In the genomic region with DNA sequence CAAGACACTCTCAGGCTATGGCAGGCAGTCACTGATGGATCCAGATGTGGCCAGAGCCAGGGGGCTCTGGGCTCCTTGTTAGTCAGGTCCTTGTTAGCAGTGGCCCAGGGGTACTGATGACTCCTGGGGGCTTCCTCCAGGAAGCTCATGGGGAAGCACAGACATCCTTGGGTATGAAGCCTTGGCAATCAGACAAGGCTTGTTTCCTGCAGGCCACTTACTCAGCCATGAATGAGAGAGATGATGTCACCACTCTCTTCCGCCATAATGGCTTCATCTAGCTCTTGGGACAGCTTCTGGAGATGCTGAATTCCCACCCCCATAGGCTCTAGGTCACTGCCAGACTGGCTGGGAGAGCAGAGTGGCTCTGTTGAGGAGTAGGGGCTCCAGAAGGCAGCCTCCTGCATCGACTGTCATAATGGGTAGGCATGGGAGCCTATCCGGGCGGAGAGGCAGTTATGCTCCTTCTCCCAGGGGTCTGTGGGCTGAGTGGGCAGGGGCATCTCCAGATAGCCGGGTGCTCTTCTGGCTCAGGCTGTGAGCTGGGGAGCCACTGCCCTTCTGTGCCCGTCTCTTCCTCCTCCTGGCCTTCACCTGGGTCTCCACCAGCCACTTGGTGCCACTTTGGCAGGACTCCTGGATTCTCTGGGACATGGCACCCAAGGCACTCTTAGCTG, we compare ENCODE assay signal across 23 cellular contexts. TPM values are rescaled to one million over a fixed set of nuclear protein-coding genes. Genes with fewer than 3 reads are reported as not detected.
DNase-seq lines count a peak whose midpoint lies in the region; ATAC-seq and TF ChIP-seq lines count a peak whose summit lies in the region.
"Had no signal": no experiment of that assay in that cellular context is flagged by ENCODE, and none has a peak within 500 bp of the region (broad histone marks: within the 10 kb centered on the region; RNA-seq: fewer than 3 reads in every experiment).

No MANE protein-coding gene starts in this region.

- ATAC-seq in heart left ventricle (peak in 3 of 4 donors; percentile 42 to 73 (median 47)), Right ventricle myocardium superior (ENCODE audit: poor library complexity) (no peak), HG03135 (IDR thresholded peaks at IDR 0.05; ENCODE audit: unreplicated experiment) (no peak)
- ATAC-seq: A549; effector memory CD8-positive, alpha-beta T cell; Right ventricle myocardium inferior had no signal

- H3K9me3 ChIP-seq in heart left ventricle, result no peaks in the 10 kb centered on the region
- H3K9me3 ChIP-seq: A549, right lobe of liver had no signal

- no peak overlapping the region for H3K4me3 ChIP-seq in heart left ventricle
- H3K4me3 ChIP-seq in fibroblast of mammary gland (ENCODE audit: control insufficient read depth, low read depth, low read length), result no peak overlapping the region
- H3K4me3 ChIP-seq: A549, right lobe of liver had no signal

- H3K27me3 ChIP-seq in heart left ventricle, result no peaks in the 10 kb centered on the region
- H3K27me3 ChIP-seq: right lobe of liver had no signal

- TF ChIP-seq POLR2A in heart left ventricle (IDR thresholded peaks at IDR 0.05), result no peak

- peak in 1 of 5 donors; percentile 31 for DNase-seq in heart left ventricle
- DNase-seq in Right ventricle myocardium superior, result no peak
- peak; percentile 21 for DNase-seq in RKO (ENCODE audit: low spot score)
- DNase-seq in fibroblast of mammary gland (ENCODE audit: low read depth), result peak; percentile 70
- peak; percentile 91 for DNase-seq in pulmonary artery endothelial cell (ENCODE audit: low read depth, low spot score)
- no peak for DNase-seq in iPS-NIHi7 (ENCODE audit: extremely low spot score)
- no peak for DNase-seq in NCI-H1105 (lab: John Stamatoyannopoulos, UW)
- DNase-seq: activated CD4-positive, alpha-beta T cell treated with anti-CD3 and anti-CD28 coated beads for 1 hour; activated CD8-positive, alpha-beta memory T cell treated with anti-CD3 and anti-CD28 coated beads for 24 hours; activated naive CD4-positive, alpha-beta T cell treated with anti-CD3 and anti-CD28 coated beads, Interleukin-2, amount 50 U/mL, for 16 hours; activated T-cell treated with anti-CD3 and anti-CD28 coated beads, Interleukin-2, amount 50 U/mL, for 48 hours; anterior cingulate cortex; effector memory CD8-positive, alpha-beta T cell; hippocampal formation; islet precursor cell; NCI-H187 treated with DMSO at 0.1 percent for 48 hours; NCI-H526; nucleus accumbens; right lobe of liver; SW 1271 had no signal

- no peak overlapping the region for H3K27ac ChIP-seq in heart left ventricle
- H3K27ac ChIP-seq: A549, right lobe of liver had no signal

- TF ChIP-seq CTCF in heart left ventricle (IDR thresholded peaks at IDR 0.05) (no peak), fibroblast of mammary gland (conservative IDR thresholded peaks at IDR 0.05; ENCODE audit: control insufficient read depth, insufficient read depth, low read depth, low read length) (no peak)

- intact Hi-C loops in heart left ventricle (cut with DNase I), result no loop called here
- intact Hi-C loops in Right ventricle myocardium superior (cut with DNase I), result no loop called here

- 75 to 95% (median 88%) methylated on average over 5 to 6 of the region's 6 CpGs for WGBS in heart left ventricle, 4 donors

- peaks cover 0 to 6% (median 0%) of the 10 kb centered on the region in 12 donors for H3K4me1 ChIP-seq in heart left ventricle
- H3K4me1 ChIP-seq: right lobe of liver had no signal

- no peaks in the 10 kb centered on the region for H3K36me3 ChIP-seq in heart left ventricle
- H3K36me3 ChIP-seq: right lobe of liver had no signal

RNA-seq across cellular contexts. Expression of a gene that starts 40.2 kb away (rescaled TPM):
- total RNA-seq in heart left ventricle (10 to 100 TPM; 44.4 to 81.9 (median 66.1) TPM), Right ventricle myocardium superior (45.9 TPM), pulmonary artery endothelial cell (34.3 and 41.7 TPM in 2 replicates)
- polyA plus RNA-seq in heart left ventricle, result 10 to 100 TPM in 1 of 2 donors, 1 to 10 TPM in 1; 9.0 to 17.3 TPM

Comparison
In these comparisons a context has a peak if more than half of its experiments do, and no peak if none do; other contexts are left out.
1. ATAC-seq: peak in heart left ventricle (3 of 4); none in Right ventricle myocardium superior (single experiment) and HG03135 (single experiment).
2. DNase-seq: peak in RKO (single experiment), fibroblast of mammary gland (single experiment) and pulmonary artery endothelial cell (single experiment); none in Right ventricle myocardium superior (single experiment), iPS-NIHi7 (single experiment) and NCI-H1105 (single experiment).